Comparison of ENCODE assay signal across 26 cellular contexts in the genomic region with DNA sequence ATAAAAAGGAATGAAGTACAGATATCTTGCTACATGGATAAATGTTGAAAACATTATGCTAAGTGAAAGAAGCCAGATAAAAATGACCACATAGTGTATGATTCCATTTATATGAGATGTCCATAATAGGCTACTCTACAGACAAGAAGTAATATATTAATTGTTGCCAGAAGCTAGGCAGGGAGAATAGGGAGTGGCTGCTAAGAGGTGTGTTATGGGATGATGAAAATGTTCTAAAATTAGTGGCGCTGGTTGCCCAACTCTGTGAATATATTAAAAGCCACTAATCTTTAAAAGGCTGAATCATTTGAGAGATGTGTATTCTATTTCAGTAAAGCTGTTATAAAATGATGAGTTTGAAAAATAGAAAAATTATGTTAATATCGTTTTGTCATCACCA.
DNase-seq lines count a peak whose midpoint lies in the region; ATAC-seq and TF ChIP-seq lines count a peak whose summit lies in the region.
"Had no signal": no experiment of that assay in that cellular context is flagged by ENCODE, and none has a peak within 500 bp of the region (broad histone marks: within the 10 kb centered on the region; RNA-seq: fewer than 3 reads in every experiment).

No MANE protein-coding gene starts in this region.

- in situ Hi-C loops in mammary epithelial cell (cut with MboI; ENCODE audit: low sequenced_read_pairs in 2 of 2) = loop anchor here in 1 of 2 donors (25.0 kb wide), 1 partner anchor 182 kb away; no protein-coding TSS in a partner anchor

- no peak overlapping the region for H3K4me2 ChIP-seq in mammary epithelial cell (ENCODE audit: insufficient read depth, low read depth, low read length)

- CTCF ChIA-PET in MCF 10A (lab: Yijun Ruan, JAX) (interaction anchor here (0.7 kb wide), 2 partner anchors 788 to 822 kb away, joined by 3 read pairs; no protein-coding TSS in a partner anchor), mammary epithelial cell (lab: Charles Lee; ENCODE audit: low non-redundant PET) (no interaction called here)

- intact Hi-C loops in MCF 10A (cut with micrococcal nuclease) = no loop called here
- intact Hi-C loops in breast epithelium (cut with DNase I; ENCODE audit: low total_unique reads) = no loop called here
- intact Hi-C loops in mammary epithelial cell (cut with micrococcal nuclease) = no loop called here

- DNase-seq in MCF 10A (ENCODE audit: unreplicated experiment) (peak; percentile 27), breast epithelium (ENCODE audit: low spot score in 2 of 2) (no peak), mammary epithelial cell (peak; percentile 7), right atrium auricular region (ENCODE audit: low spot score) (no peak), T-helper 1 cell (no peak)
- DNase-seq in stimulated activated naive CD8-positive, alpha-beta T cell treated with anti-CD3 and anti-CD28 coated beads, Interleukin-15, amount 100 ng/mL, for 72 hours = no peak
- DNase-seq: activated CD4-positive, alpha-beta T cell treated with anti-CD3 and anti-CD28 coated beads for 4 hours; activated CD8-positive, alpha-beta memory T cell treated with anti-CD3 and anti-CD28 coated beads for 24 hours; activated effector memory CD4-positive, alpha-beta T cell treated with anti-CD3 and anti-CD28 coated beads, Interleukin-2, amount 50 U/mL, for 16 hours; activated naive CD8-positive, alpha-beta T cell treated with anti-CD3 and anti-CD28 coated beads, Interleukin-2, amount 10 ng/mL, durations not matched to agents 7 days and 5 days; activated T-cell treated with anti-CD3 and anti-CD28 coated beads, Interleukin-2, amount 50 U/mL, for 1 hour; CD4-positive, CD25-positive, alpha-beta regulatory T cell; DND-41; glutamatergic neuron; NCI-H1092 treated with DMSO at 0.1 percent for 48 hours; NCI-H2029; NCI-H226; NCI-H69; stimulated activated naive CD8-positive, alpha-beta T cell treated with anti-CD3 and anti-CD28 coated beads, Interleukin-15, Interleukin-2, amounts not matched to agents 100 U/mL and 50 U/mL, for 24 hours had no signal

- H4K20me1 ChIP-seq in mammary epithelial cell (ENCODE audit: insufficient read depth, low read length) = no peaks in the 10 kb centered on the region

- WGBS in mammary epithelial cell (ENCODE audit: low coverage, missing lambda C conversion rate) = 70% methylated on average over 2 of the region's 2 CpGs

- no peaks in the 10 kb centered on the region for H3K9me3 Mint-ChIP-seq in MCF 10A (ENCODE audit: unreplicated experiment)
- H3K9me3 Mint-ChIP-seq in stimulated activated naive CD8-positive, alpha-beta T cell treated with anti-CD3 and anti-CD28 coated beads, Interleukin-15, amount 100 ng/mL, for 72 hours = no peaks in the 10 kb centered on the region
- H3K9me3 Mint-ChIP-seq: activated naive CD8-positive, alpha-beta T cell treated with anti-CD3 and anti-CD28 coated beads, Interleukin-2, amount 10 ng/mL, durations not matched to agents 7 days and 5 days; CD4-positive, CD25-positive, alpha-beta regulatory T cell; T-helper 2 cell treated with Interferon-gamma antibody and Interleukin-4, amounts not matched to agents 5 μg/mL and 100 μg/mL, for 36 hours had no signal

- H3K27ac ChIP-seq in breast epithelium = no peak overlapping the region
- no peak overlapping the region for H3K27ac ChIP-seq in mammary epithelial cell (ENCODE audit: insufficient read depth, low read depth, low read length)
- H3K27ac ChIP-seq in right atrium auricular region = peak overlapping the region; percentile 56 to 83
- H3K27ac ChIP-seq in skeletal muscle tissue (ENCODE audit: low read depth, low read length) = peak overlapping the region; percentile 40
- H3K27ac ChIP-seq: 22Rv1, vagina, VCaP had no signal

- H3K4me3 ChIP-seq in breast epithelium = no peak overlapping the region
- H3K4me3 ChIP-seq in mammary epithelial cell (replicated peaks in 1 of 3; ENCODE audit: insufficient read depth in 1 of 3, low read depth in 2 of 3, low read length in 3 of 3) = no peak overlapping the region
- no peak overlapping the region for H3K4me3 ChIP-seq in right atrium auricular region
- H3K4me3 ChIP-seq in skeletal muscle tissue (ENCODE audit: low read length in 3 of 3) = no peak overlapping the region
- H3K4me3 ChIP-seq: vagina had no signal

- H3K9ac ChIP-seq in mammary epithelial cell (ENCODE audit: insufficient read depth, low read length) (no peak overlapping the region), skeletal muscle tissue (ENCODE audit: low read depth in 1 of 3, low read length in 3 of 3) (no peak overlapping the region)

- no peaks in the 10 kb centered on the region for H3K79me2 ChIP-seq in mammary epithelial cell (ENCODE audit: insufficient read depth, low read length)

- no peak for ATAC-seq in GM18873 (IDR thresholded peaks at IDR 0.05; ENCODE audit: low FRiP score, unreplicated experiment)
- ATAC-seq in stimulated activated naive CD8-positive, alpha-beta T cell treated with anti-CD3 and anti-CD28 coated beads, Interleukin-15, amount 100 ng/mL, for 72 hours = no peak
- ATAC-seq: stimulated activated naive CD8-positive, alpha-beta T cell treated with anti-CD3 and anti-CD28 coated beads, Interleukin-15, Interleukin-2, amounts not matched to agents 100 U/mL and 50 U/mL, for 24 hours had no signal

- H3K27ac Mint-ChIP-seq in MCF 10A (ENCODE audit: low read depth, unreplicated experiment) = no peak overlapping the region
- H3K27ac Mint-ChIP-seq in stimulated activated naive CD8-positive, alpha-beta T cell treated with anti-CD3 and anti-CD28 coated beads, Interleukin-15, amount 100 ng/mL, for 72 hours = no peak overlapping the region
- H3K27ac Mint-ChIP-seq: activated naive CD8-positive, alpha-beta T cell treated with anti-CD3 and anti-CD28 coated beads, Interleukin-2, amount 10 ng/mL, durations not matched to agents 7 days and 5 days; CD4-positive, CD25-positive, alpha-beta regulatory T cell; progenitor cell of endocrine pancreas; T-helper 2 cell treated with Interferon-gamma antibody and Interleukin-4, amounts not matched to agents 5 μg/mL and 100 μg/mL, for 36 hours had no signal

- H3K27me3 ChIP-seq in breast epithelium = no peaks in the 10 kb centered on the region
- peaks cover 2% of the 10 kb centered on the region for H3K27me3 ChIP-seq in mammary epithelial cell (ENCODE audit: insufficient read depth, low read length)
- H3K27me3 ChIP-seq in right atrium auricular region = no peaks in the 10 kb centered on the region
- no peaks in the 10 kb centered on the region for H3K27me3 ChIP-seq in skeletal muscle tissue (ENCODE audit: control insufficient read depth in 3 of 3, insufficient read depth in 3 of 3, low read length in 3 of 3)
- H3K27me3 ChIP-seq: vagina had no signal

- TF ChIP-seq CTCF in MCF 10A (IDR thresholded peaks at IDR 0.05; ENCODE audit: unreplicated experiment) (no peak), breast epithelium (IDR thresholded peaks at IDR 0.05) (no peak), mammary epithelial cell (conservative IDR thresholded peaks at IDR 0.05 in 1 of 2, IDR thresholded peaks at IDR 0.05 in 1 of 2; ENCODE audit: extremely low read depth in 1 of 2, insufficient read depth in 1 of 2, low read depth in 1 of 2, low read length in 2 of 2) (no peak), right atrium auricular region (IDR thresholded peaks at IDR 0.05) (no peak)

- dilution Hi-C loops in mammary epithelial cell (cut with HindIII; ENCODE audit: low sequenced_read_pairs) = no loop called here

- peaks cover 6% of the 10 kb centered on the region for H3K4me1 Mint-ChIP-seq in MCF 10A (ENCODE audit: insufficient read depth, unreplicated experiment)
- H3K4me1 Mint-ChIP-seq in stimulated activated naive CD8-positive, alpha-beta T cell treated with anti-CD3 and anti-CD28 coated beads, Interleukin-15, amount 100 ng/mL, for 72 hours = no peaks in the 10 kb centered on the region
- H3K4me1 Mint-ChIP-seq: activated naive CD8-positive, alpha-beta T cell treated with anti-CD3 and anti-CD28 coated beads, Interleukin-2, amount 10 ng/mL, durations not matched to agents 7 days and 5 days; CD4-positive, CD25-positive, alpha-beta regulatory T cell had no signal

- POLR2A ChIA-PET in MCF 10A (lab: Yijun Ruan, JAX) = interaction anchor here (0.7 to 1.2 kb wide), 4 partner anchors 9 to 815 kb away, joined by 3 to 4 read pairs (median 3); no protein-coding TSS in a partner anchor

- TF ChIP-seq POLR2A in breast epithelium (IDR thresholded peaks at IDR 0.05) = no peak

- BruUV-seq in MCF 10A (replicated peaks; lab: Mats Ljungman, UMichigan) = no TSS peak
- BruUV-seq in mammary epithelial cell (replicated peaks; lab: Mats Ljungman, UMichigan) = no TSS peak

- peaks cover 4% of the 10 kb centered on the region for H3K36me3 Mint-ChIP-seq in MCF 10A (ENCODE audit: insufficient read depth, unreplicated experiment)
- H3K36me3 Mint-ChIP-seq: activated naive CD8-positive, alpha-beta T cell treated with anti-CD3 and anti-CD28 coated beads, Interleukin-2, amount 10 ng/mL, durations not matched to agents 7 days and 5 days; CD4-positive, CD25-positive, alpha-beta regulatory T cell had no signal

- no peaks in the 10 kb centered on the region for H3K9me3 ChIP-seq in breast epithelium
- no peaks in the 10 kb centered on the region for H3K9me3 ChIP-seq in mammary epithelial cell (replicated peaks; ENCODE audit: insufficient read depth, low read length)
- no peaks in the 10 kb centered on the region for H3K9me3 ChIP-seq in right atrium auricular region
- no peaks in the 10 kb centered on the region for H3K9me3 ChIP-seq in skeletal muscle tissue (ENCODE audit: control insufficient read depth in 3 of 3, low read length in 3 of 3)
- H3K9me3 ChIP-seq: vagina had no signal

- H3K36me3 ChIP-seq in breast epithelium (no peaks in the 10 kb centered on the region), mammary epithelial cell (ENCODE audit: insufficient read depth, low read length) (no peaks in the 10 kb centered on the region), right atrium auricular region (no peaks in the 10 kb centered on the region), skeletal muscle tissue (ENCODE audit: control insufficient read depth in 3 of 3, insufficient read depth in 3 of 3, low read length in 3 of 3) (no peaks in the 10 kb centered on the region)
- H3K36me3 ChIP-seq: vagina had no signal

- no peaks in the 10 kb centered on the region for H3K27me3 Mint-ChIP-seq in MCF 10A (ENCODE audit: insufficient read depth, unreplicated experiment)
- H3K27me3 Mint-ChIP-seq in stimulated activated naive CD8-positive, alpha-beta T cell treated with anti-CD3 and anti-CD28 coated beads, Interleukin-15, amount 100 ng/mL, for 72 hours = peaks cover 13% of the 10 kb centered on the region

- no peak overlapping the region for H2AFZ ChIP-seq in mammary epithelial cell (ENCODE audit: low read depth, low read length)

- H3K4me3 Mint-ChIP-seq in MCF 10A (ENCODE audit: unreplicated experiment) = no peak overlapping the region
- H3K4me3 Mint-ChIP-seq in stimulated activated naive CD8-positive, alpha-beta T cell treated with anti-CD3 and anti-CD28 coated beads, Interleukin-15, amount 100 ng/mL, for 72 hours = no peak overlapping the region
- H3K4me3 Mint-ChIP-seq: activated naive CD8-positive, alpha-beta T cell treated with anti-CD3 and anti-CD28 coated beads, Interleukin-2, amount 10 ng/mL, durations not matched to agents 7 days and 5 days; CD4-positive, CD25-positive, alpha-beta regulatory T cell; T-helper 2 cell treated with Interferon-gamma antibody and Interleukin-4, amounts not matched to agents 5 μg/mL and 100 μg/mL, for 36 hours had no signal

- H3K4me1 ChIP-seq in breast epithelium (no peaks in the 10 kb centered on the region), mammary epithelial cell (ENCODE audit: insufficient read depth, low read length) (no peaks in the 10 kb centered on the region), right atrium auricular region (peaks cover 0 to 36% of the 10 kb centered on the region in 2 donors), skeletal muscle tissue (ENCODE audit: control insufficient read depth in 3 of 3, insufficient read depth in 3 of 3, low read length in 3 of 3) (peaks cover 11 to 16% (median 14%) of the 10 kb centered on the region in 3 donors)
- H3K4me1 ChIP-seq: vagina had no signal

Comparison
In these comparisons a context has a peak if more than half of its experiments do, and no peak if none do; other contexts are left out.
1. DNase-seq: peak in MCF 10A (single experiment) and mammary epithelial cell (single experiment); none in breast epithelium (0 of 2), right atrium auricular region (single experiment), stimulated activated naive CD8-positive, alpha-beta T cell treated with anti-CD3 and anti-CD28 coated beads, Interleukin-15, amount 100 ng/mL, for 72 hours (0 of 2) and T-helper 1 cell (0 of 5).
2. H3K27ac ChIP-seq: peak in right atrium auricular region (2 of 2) and skeletal muscle tissue (single experiment); none in breast epithelium (0 of 2) and mammary epithelial cell (single experiment).